Comparison of ENCODE assay signal across 12 cellular contexts in the genomic region with DNA sequence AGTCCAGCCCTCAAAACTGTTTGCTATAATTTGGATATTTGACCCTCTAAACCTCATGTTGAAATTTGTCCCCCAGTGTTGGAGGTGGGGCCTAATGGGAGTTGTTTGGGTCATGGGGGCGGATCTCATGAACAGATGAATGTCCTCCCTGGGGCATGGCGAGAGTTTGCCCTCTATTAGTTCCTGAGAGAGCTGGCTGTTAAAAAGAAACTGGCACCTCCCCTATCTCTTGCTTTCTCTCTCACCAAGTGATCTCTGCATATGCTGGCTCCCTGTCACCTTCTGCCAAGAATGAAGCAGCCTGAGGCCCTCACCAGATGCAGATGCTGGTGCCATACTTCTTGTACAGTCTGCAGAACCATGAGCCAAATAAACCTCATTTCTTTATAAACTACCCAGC. TPM values are rescaled to one million over a fixed set of nuclear protein-coding genes. Genes with fewer than 3 reads are reported as not detected.
DNase-seq lines count a peak whose midpoint lies in the region; ATAC-seq lines count a peak whose summit lies in the region.
"Had no signal": no experiment of that assay in that cellular context is flagged by ENCODE, and none has a peak within 500 bp of the region (broad histone marks: within the 10 kb centered on the region; RNA-seq: fewer than 3 reads in every experiment).

No MANE protein-coding gene starts in this region.

- no peak for ATAC-seq in activated naive CD4-positive, alpha-beta T cell treated with anti-CD3 and anti-CD28 coated beads, Interleukin-2, amount 50 U/mL, for 72 hours
- ATAC-seq in left ventricle myocardium superior, result peak; percentile 74
- no peak for ATAC-seq in stimulated activated naive B cell treated with anti-CD40 and anti-IgM and Interleukin-4, amounts not matched to agents 10 μg/mL and 1 μg/mL and 100 μg/mL, for 72 hours (replicated peaks)
- ATAC-seq: A549 had no signal

- H3K36me3 Mint-ChIP-seq in activated naive CD4-positive, alpha-beta T cell treated with anti-CD3 and anti-CD28 coated beads, Interleukin-2, amount 10 ng/mL, durations not matched to agents 7 days and 5 days, result peaks cover 30% of the 10 kb centered on the region
- peaks cover 9 to 19% of the 10 kb centered on the region in 2 donors for H3K36me3 Mint-ChIP-seq in activated naive CD4-positive, alpha-beta T cell treated with anti-CD3 and anti-CD28 coated beads, Interleukin-2, amount 50 U/mL, for 72 hours
- peaks cover 21 to 28% of the 10 kb centered on the region in 2 donors for H3K36me3 Mint-ChIP-seq in stimulated activated naive B cell treated with anti-CD40 and anti-IgM and Interleukin-4, amounts not matched to agents 10 μg/mL and 1 μg/mL and 100 μg/mL, for 72 hours

- H3K9me3 Mint-ChIP-seq in activated naive CD4-positive, alpha-beta T cell treated with anti-CD3 and anti-CD28 coated beads, Interleukin-2, amount 10 ng/mL, durations not matched to agents 7 days and 5 days, result no peaks in the 10 kb centered on the region
- H3K9me3 Mint-ChIP-seq in activated naive CD4-positive, alpha-beta T cell treated with anti-CD3 and anti-CD28 coated beads, Interleukin-2, amount 50 U/mL, for 72 hours, result no peaks in the 10 kb centered on the region
- no peaks in the 10 kb centered on the region for H3K9me3 Mint-ChIP-seq in stimulated activated naive B cell treated with anti-CD40 and anti-IgM and Interleukin-4, amounts not matched to agents 10 μg/mL and 1 μg/mL and 100 μg/mL, for 72 hours
- H3K9me3 Mint-ChIP-seq: CD4-positive, alpha-beta T cell had no signal

- H3K4me1 Mint-ChIP-seq in activated naive CD4-positive, alpha-beta T cell treated with anti-CD3 and anti-CD28 coated beads, Interleukin-2, amount 10 ng/mL, durations not matched to agents 7 days and 5 days, result no peaks in the 10 kb centered on the region
- no peaks in the 10 kb centered on the region for H3K4me1 Mint-ChIP-seq in stimulated activated naive B cell treated with anti-CD40 and anti-IgM and Interleukin-4, amounts not matched to agents 10 μg/mL and 1 μg/mL and 100 μg/mL, for 72 hours

- no peak overlapping the region for H3K4me3 Mint-ChIP-seq in activated naive CD4-positive, alpha-beta T cell treated with anti-CD3 and anti-CD28 coated beads, Interleukin-2, amount 10 ng/mL, durations not matched to agents 7 days and 5 days
- no peak overlapping the region for H3K4me3 Mint-ChIP-seq in stimulated activated naive B cell treated with anti-CD40 and anti-IgM and Interleukin-4, amounts not matched to agents 10 μg/mL and 1 μg/mL and 100 μg/mL, for 72 hours
- H3K4me3 Mint-ChIP-seq: CD4-positive, alpha-beta T cell had no signal

- no peaks in the 10 kb centered on the region for H3K27me3 Mint-ChIP-seq in activated naive CD4-positive, alpha-beta T cell treated with anti-CD3 and anti-CD28 coated beads, Interleukin-2, amount 10 ng/mL, durations not matched to agents 7 days and 5 days
- no peaks in the 10 kb centered on the region for H3K27me3 Mint-ChIP-seq in stimulated activated naive B cell treated with anti-CD40 and anti-IgM and Interleukin-4, amounts not matched to agents 10 μg/mL and 1 μg/mL and 100 μg/mL, for 72 hours
- H3K27me3 Mint-ChIP-seq: CD4-positive, alpha-beta T cell had no signal

- no peak for DNase-seq in activated naive CD4-positive, alpha-beta T cell treated with anti-CD3 and anti-CD28 coated beads, Interleukin-2, amount 10 ng/mL, durations not matched to agents 7 days and 5 days
- no peak for DNase-seq in activated naive CD4-positive, alpha-beta T cell treated with anti-CD3 and anti-CD28 coated beads, Interleukin-2, amount 50 U/mL, for 72 hours (ENCODE audit: low spot score in 2 of 2)
- DNase-seq in NCI-H69 (lab: John Stamatoyannopoulos, UW), result peak; percentile 16
- DNase-seq in left ventricle myocardium superior, result no peak
- no peak for DNase-seq in stimulated activated naive B cell treated with anti-CD40 and anti-IgM and Interleukin-4, amounts not matched to agents 10 μg/mL and 1 μg/mL and 100 μg/mL, for 72 hours
- no peak for DNase-seq in iPS-NIHi7 (ENCODE audit: extremely low spot score)
- DNase-seq in LoVo (ENCODE audit: low spot score), result no peak
- DNase-seq: AML-193; Caco-2; CD4-positive, alpha-beta T cell; GM23248 had no signal

- CTCF ChIA-PET in activated naive CD4-positive, alpha-beta T cell treated with anti-CD3 and anti-CD28 coated beads, Interleukin-2, amount 10 ng/mL, durations not matched to agents 7 days and 5 days (lab: Charles Lee), result no interaction called here

- intact Hi-C loops in left ventricle myocardium superior (cut with micrococcal nuclease), result no loop called here

- H3K27ac Mint-ChIP-seq in activated naive CD4-positive, alpha-beta T cell treated with anti-CD3 and anti-CD28 coated beads, Interleukin-2, amount 10 ng/mL, durations not matched to agents 7 days and 5 days, result peak overlapping the region; percentile 11
- H3K27ac Mint-ChIP-seq in activated naive CD4-positive, alpha-beta T cell treated with anti-CD3 and anti-CD28 coated beads, Interleukin-2, amount 50 U/mL, for 72 hours, result no peak overlapping the region
- peak overlapping the region; percentile 47 for H3K27ac Mint-ChIP-seq in stimulated activated naive B cell treated with anti-CD40 and anti-IgM and Interleukin-4, amounts not matched to agents 10 μg/mL and 1 μg/mL and 100 μg/mL, for 72 hours
- H3K27ac Mint-ChIP-seq: CD4-positive, alpha-beta T cell had no signal

RNA-seq across cellular contexts. Expression of gene LNPK, which starts 12.0 kb away (rescaled TPM):
- total RNA-seq in activated naive CD4-positive, alpha-beta T cell treated with anti-CD3 and anti-CD28 coated beads, Interleukin-2, amount 50 U/mL, for 72 hours, result 10 to 100 TPM; 35.7 to 37.2 TPM
- total RNA-seq in left ventricle myocardium superior, result 37.2 TPM

Comparison
In these comparisons a context has a peak if more than half of its experiments do, and no peak if none do; other contexts are left out.
1. H3K27ac Mint-ChIP-seq: peak in activated naive CD4-positive, alpha-beta T cell treated with anti-CD3 and anti-CD28 coated beads, Interleukin-2, amount 10 ng/mL, durations not matched to agents 7 days and 5 days (single experiment) and stimulated activated naive B cell treated with anti-CD40 and anti-IgM and Interleukin-4, amounts not matched to agents 10 μg/mL and 1 μg/mL and 100 μg/mL, for 72 hours (single experiment); none in activated naive CD4-positive, alpha-beta T cell treated with anti-CD3 and anti-CD28 coated beads, Interleukin-2, amount 50 U/mL, for 72 hours (0 of 2).